13 cellular contexts compared by ENCODE assay signal in the genomic region with DNA sequence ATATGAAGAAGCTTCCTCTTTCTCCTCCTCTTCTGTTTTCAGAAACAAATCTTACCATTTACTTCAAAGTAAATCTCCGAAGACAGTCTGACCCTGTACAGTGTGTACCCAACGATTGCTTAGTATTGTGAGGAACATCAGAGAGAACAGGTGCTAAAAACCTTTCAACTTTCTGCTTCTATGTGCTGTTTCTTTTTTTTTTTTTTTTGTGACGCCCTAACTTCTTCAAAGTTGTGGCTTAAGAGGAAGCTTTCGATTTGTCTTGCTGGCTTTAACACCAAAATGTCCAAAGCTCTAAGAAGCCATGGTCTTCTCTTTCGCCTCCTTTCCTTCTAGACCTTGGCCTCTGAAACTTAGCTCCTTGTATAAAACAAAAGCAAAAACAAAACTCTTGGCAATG. TPM values are rescaled to one million over a fixed set of nuclear protein-coding genes. Genes with fewer than 3 reads are reported as not detected.
DNase-seq lines count a peak whose midpoint lies in the region; ATAC-seq and TF ChIP-seq lines count a peak whose summit lies in the region.
"Had no signal": no experiment of that assay in that cellular context is flagged by ENCODE, and none has a peak within 500 bp of the region (broad histone marks: within the 10 kb centered on the region; RNA-seq: fewer than 3 reads in every experiment).

No MANE protein-coding gene starts in this region.

- H3K27me3 ChIP-seq in CD8-positive, alpha-beta T cell (ENCODE audit: insufficient read depth, low read length) = no peaks in the 10 kb centered on the region
- no peaks in the 10 kb centered on the region for H3K27me3 ChIP-seq in neutrophil
- H3K27me3 ChIP-seq: uterus had no signal

- no peak for TF ChIP-seq CTCF in CD8-positive, alpha-beta T cell (IDR thresholded peaks at IDR 0.05)
- TF ChIP-seq CTCF in neutrophil (IDR thresholded peaks at IDR 0.05) = no peak
- no peak for TF ChIP-seq CTCF in WTC11 (IDR thresholded peaks at IDR 0.05)

- H3K27me3 Mint-ChIP-seq in CD8-positive, alpha-beta T cell (ENCODE audit: low read depth) = no peaks in the 10 kb centered on the region
- H3K27me3 Mint-ChIP-seq in activated naive CD8-positive, alpha-beta T cell treated with anti-CD3 and anti-CD28 coated beads, Interleukin-2, amount 50 U/mL, for 24 hours = no peaks in the 10 kb centered on the region
- H3K27me3 Mint-ChIP-seq in WTC11 (ENCODE audit: low read depth) = peaks cover 98% of the 10 kb centered on the region

- CTCF ChIA-PET in CD8-positive, alpha-beta T cell (lab: Charles Lee) = interaction anchor here (0.7 to 2.7 kb wide), 13 partner anchors 8 to 532 kb away, joined by 3 to 16 read pairs (median 3); no protein-coding TSS in a partner anchor
- CTCF ChIA-PET in WTC11 (lab: Charles Lee) = interaction anchor here (0.7 to 1.2 kb wide), 2 partner anchors 15 to 21 kb away, joined by 3 to 5 read pairs; no protein-coding TSS in a partner anchor

- POLR2A ChIA-PET in CD8-positive, alpha-beta T cell (lab: Charles Lee) = interaction anchor here (0.7 to 4.3 kb wide), 13 partner anchors 9 to 544 kb away, joined by 3 to 50 read pairs (median 4); partner anchors contain the start of gene TNFSF15
- POLR2A ChIA-PET in WTC11 (lab: Charles Lee) = no interaction called here

- H3K4me1 Mint-ChIP-seq in CD8-positive, alpha-beta T cell (ENCODE audit: low read depth) = peaks cover 66% of the 10 kb centered on the region
- H3K4me1 Mint-ChIP-seq in activated naive CD8-positive, alpha-beta T cell treated with anti-CD3 and anti-CD28 coated beads, Interleukin-2, amount 50 U/mL, for 24 hours = peaks cover 73% of the 10 kb centered on the region
- peaks cover 18% of the 10 kb centered on the region for H3K4me1 Mint-ChIP-seq in WTC11

- intact Hi-C loops in CD8-positive, alpha-beta T cell (cut with DNase I, micrococcal nuclease) = loop anchor here (1.0 to 10.0 kb wide), 7 partner anchors 14 to 544 kb away; partner anchors contain the start of genes AKNA (in 1 of the 2) and ATP6V1G1 (in 1 of the 2)

- peaks cover 45% of the 10 kb centered on the region for H3K4me1 ChIP-seq in CD8-positive, alpha-beta T cell (ENCODE audit: insufficient read depth, low read length)
- H3K4me1 ChIP-seq in neutrophil (ENCODE audit: control insufficient read depth in 1 of 2, insufficient read depth in 1 of 2, low read depth in 1 of 2, low read length in 1 of 2) = peaks cover 35 to 37% of the 10 kb centered on the region in 2 experiments
- H3K4me1 ChIP-seq: uterus had no signal

- no peak for DNase-seq in CD8-positive, alpha-beta T cell
- DNase-seq in MV-4-11 (lab: John Stamatoyannopoulos, UW) (peak; percentile 41), WTC11 (ENCODE audit: low spot score) (no peak), NCI-H748 treated with DMSO at 0.1 percent for 48 hours (lab: John Stamatoyannopoulos, UW) (no peak)
- DNase-seq in activated naive CD8-positive, alpha-beta T cell treated with anti-CD3 and anti-CD28 coated beads, Interleukin-2, amount 50 U/mL, for 24 hours = no peak
- DNase-seq: NCI-H510A treated with DMSO at 0.1 percent for 48 hours, nucleus accumbens, T1000, uterus had no signal

- no peaks in the 10 kb centered on the region for H3K36me3 ChIP-seq in CD8-positive, alpha-beta T cell (ENCODE audit: insufficient read depth, low read length)
- no peaks in the 10 kb centered on the region for H3K36me3 ChIP-seq in neutrophil
- H3K36me3 ChIP-seq: uterus had no signal

- peak overlapping the region; percentile 74 for H3K27ac ChIP-seq in CD8-positive, alpha-beta T cell (ENCODE audit: low read depth, low read length)
- peak overlapping the region; percentile 90 for H3K27ac ChIP-seq in neutrophil
- H3K27ac ChIP-seq: uterus had no signal

- H3K4me3 Mint-ChIP-seq in CD8-positive, alpha-beta T cell = peak overlapping the region; percentile 90
- H3K4me3 Mint-ChIP-seq in activated naive CD8-positive, alpha-beta T cell treated with anti-CD3 and anti-CD28 coated beads, Interleukin-2, amount 50 U/mL, for 24 hours = peak overlapping the region; percentile 94
- no peak overlapping the region for H3K4me3 Mint-ChIP-seq in WTC11

- no peaks in the 10 kb centered on the region for H3K9me3 Mint-ChIP-seq in CD8-positive, alpha-beta T cell
- no peaks in the 10 kb centered on the region for H3K9me3 Mint-ChIP-seq in activated naive CD8-positive, alpha-beta T cell treated with anti-CD3 and anti-CD28 coated beads, Interleukin-2, amount 50 U/mL, for 24 hours
- H3K9me3 Mint-ChIP-seq in WTC11 = no peaks in the 10 kb centered on the region

- peak; percentile 60 for ATAC-seq in CD8-positive, alpha-beta T cell
- ATAC-seq in activated naive CD8-positive, alpha-beta T cell treated with anti-CD3 and anti-CD28 coated beads, Interleukin-2, amount 50 U/mL, for 24 hours = no peak
- ATAC-seq in GM21526 (IDR thresholded peaks at IDR 0.05; ENCODE audit: low FRiP score, unreplicated experiment) (no peak), WTC11 (no peak), HG03095 (IDR thresholded peaks at IDR 0.05; ENCODE audit: unreplicated experiment) (no peak)

- peak overlapping the region; percentile 94 for H3K27ac Mint-ChIP-seq in CD8-positive, alpha-beta T cell
- peak overlapping the region; percentile 96 for H3K27ac Mint-ChIP-seq in activated naive CD8-positive, alpha-beta T cell treated with anti-CD3 and anti-CD28 coated beads, Interleukin-2, amount 50 U/mL, for 24 hours
- no peak overlapping the region for H3K27ac Mint-ChIP-seq in WTC11

- H3K9me3 ChIP-seq in CD8-positive, alpha-beta T cell (ENCODE audit: low read length) = no peaks in the 10 kb centered on the region
- H3K9me3 ChIP-seq in neutrophil = no peaks in the 10 kb centered on the region
- H3K9me3 ChIP-seq: uterus had no signal

- H3K36me3 Mint-ChIP-seq in CD8-positive, alpha-beta T cell = peaks cover 36% of the 10 kb centered on the region
- peaks cover 21% of the 10 kb centered on the region for H3K36me3 Mint-ChIP-seq in activated naive CD8-positive, alpha-beta T cell treated with anti-CD3 and anti-CD28 coated beads, Interleukin-2, amount 50 U/mL, for 24 hours (ENCODE audit: low read depth)
- H3K36me3 Mint-ChIP-seq in WTC11 = no peaks in the 10 kb centered on the region

- peak overlapping the region; percentile 65 for H3K4me3 ChIP-seq in CD8-positive, alpha-beta T cell (ENCODE audit: low read depth, low read length)
- peak overlapping the region; percentile 63 to 85 for H3K4me3 ChIP-seq in neutrophil (ENCODE audit: low read depth in 1 of 2, low read length in 1 of 2)
- H3K4me3 ChIP-seq: uterus had no signal

TF ChIP-seq in WTC11, 78 proteins besides CTCF, POLR2A, EP300 and RAD21:
- TF ChIP-seq, protein P1, sequence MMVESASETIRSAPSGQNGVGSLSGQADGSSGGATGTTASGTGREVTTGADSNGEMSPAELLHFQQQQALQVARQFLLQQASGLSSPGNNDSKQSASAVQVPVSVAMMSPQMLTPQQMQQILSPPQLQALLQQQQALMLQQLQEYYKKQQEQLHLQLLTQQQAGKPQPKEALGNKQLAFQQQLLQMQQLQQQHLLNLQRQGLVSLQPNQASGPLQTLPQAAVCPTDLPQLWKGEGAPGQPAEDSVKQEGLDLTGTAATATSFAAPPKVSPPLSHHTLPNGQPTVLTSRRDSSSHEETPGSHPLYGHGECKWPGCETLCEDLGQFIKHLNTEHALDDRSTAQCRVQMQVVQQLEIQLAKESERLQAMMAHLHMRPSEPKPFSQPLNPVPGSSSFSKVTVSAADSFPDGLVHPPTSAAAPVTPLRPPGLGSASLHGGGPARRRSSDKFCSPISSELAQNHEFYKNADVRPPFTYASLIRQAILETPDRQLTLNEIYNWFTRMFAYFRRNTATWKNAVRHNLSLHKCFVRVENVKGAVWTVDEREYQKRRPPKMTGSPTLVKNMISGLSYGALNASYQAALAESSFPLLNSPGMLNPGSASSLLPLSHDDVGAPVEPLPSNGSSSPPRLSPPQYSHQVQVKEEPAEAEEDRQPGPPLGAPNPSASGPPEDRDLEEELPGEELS (CRISPR knock-in tag; IDR thresholded peaks at IDR 0.05) = no peak
- no peak for TF ChIP-seq ATF1 (CRISPR knock-in tag; IDR thresholded peaks at IDR 0.05)
- no peak for TF ChIP-seq SMAD4 (CRISPR knock-in tag; IDR thresholded peaks at IDR 0.05)
- no peak for TF ChIP-seq SP1 (CRISPR knock-in tag; conservative IDR thresholded peaks at IDR 0.05)
- no peak for TF ChIP-seq KAT7 (CRISPR knock-in tag; IDR thresholded peaks at IDR 0.05; ENCODE audit: borderline replicate concordance)
- TF ChIP-seq, protein P2, sequence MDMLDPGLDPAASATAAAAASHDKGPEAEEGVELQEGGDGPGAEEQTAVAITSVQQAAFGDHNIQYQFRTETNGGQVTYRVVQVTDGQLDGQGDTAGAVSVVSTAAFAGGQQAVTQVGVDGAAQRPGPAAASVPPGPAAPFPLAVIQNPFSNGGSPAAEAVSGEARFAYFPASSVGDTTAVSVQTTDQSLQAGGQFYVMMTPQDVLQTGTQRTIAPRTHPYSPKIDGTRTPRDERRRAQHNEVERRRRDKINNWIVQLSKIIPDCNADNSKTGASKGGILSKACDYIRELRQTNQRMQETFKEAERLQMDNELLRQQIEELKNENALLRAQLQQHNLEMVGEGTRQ (CRISPR knock-in tag; IDR thresholded peaks at IDR 0.05) = no peak
- no peak for TF ChIP-seq TP53 (CRISPR knock-in tag; IDR thresholded peaks at IDR 0.05)
- TF ChIP-seq NFE2L1 (CRISPR knock-in tag; IDR thresholded peaks at IDR 0.05) = no peak

RNA-seq across cellular contexts. Expression of gene TNFSF8, which starts 1.2 kb away (rescaled TPM):
- total RNA-seq in CD8-positive, alpha-beta T cell = 10 to 100 TPM; 47.7 to 49.3 TPM
- total RNA-seq in WTC11 (2021) = 0.25 TPM in 1 of 3 replicates, not detected in the others
- total RNA-seq: endothelial cell of umbilical vein had no signal

Comparison
In these comparisons a context has a peak if more than half of its experiments do, and no peak if none do; other contexts are left out.
1. RNA of gene TNFSF8, which starts 1.2 kb away (total RNA-seq): 47.7 to 49.3 TPM in CD8-positive, alpha-beta T cell; 0.25 TPM in WTC11; every median in the first group is over 10 times any median in the second.